Comparison of ENCODE assay signal across 20 cellular contexts in the genomic region with DNA sequence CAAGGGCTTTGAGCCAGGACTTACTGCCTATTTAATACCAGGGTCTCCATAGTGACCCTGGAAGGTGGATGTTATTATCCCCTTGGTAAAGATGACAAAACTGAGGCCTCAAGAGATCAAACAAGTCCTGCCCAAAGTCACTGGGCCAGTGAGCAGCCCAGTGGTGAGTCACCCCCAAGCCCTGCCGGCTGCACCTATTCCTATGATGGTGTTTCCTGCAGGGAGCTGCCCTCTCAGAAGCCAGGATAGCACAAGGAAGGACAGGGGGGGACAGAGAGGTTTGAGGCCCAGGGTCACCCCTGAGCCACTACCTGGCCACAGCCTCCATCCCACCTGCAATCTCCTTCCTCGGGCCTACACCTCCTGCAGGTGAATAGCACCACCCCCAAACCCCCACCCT.
DNase-seq lines count a peak whose midpoint lies in the region; ATAC-seq and TF ChIP-seq lines count a peak whose summit lies in the region.
"Had no signal": no experiment of that assay in that cellular context is flagged by ENCODE, and none has a peak within 500 bp of the region (broad histone marks: within the 10 kb centered on the region; RNA-seq: fewer than 3 reads in every experiment).

No MANE protein-coding gene starts in this region.

- peaks cover 6% of the 10 kb centered on the region for H3K9me3 Mint-ChIP-seq in activated naive CD4-positive, alpha-beta T cell treated with anti-CD3 and anti-CD28 coated beads, Interleukin-2, amount 10 ng/mL, durations not matched to agents 7 days and 5 days

- H3K27ac Mint-ChIP-seq in activated naive CD4-positive, alpha-beta T cell treated with anti-CD3 and anti-CD28 coated beads, Interleukin-2, amount 10 ng/mL, durations not matched to agents 7 days and 5 days, result no peak overlapping the region
- H3K27ac Mint-ChIP-seq: B cell; CD8-positive, alpha-beta T cell had no signal

- H3K36me3 Mint-ChIP-seq in activated naive CD4-positive, alpha-beta T cell treated with anti-CD3 and anti-CD28 coated beads, Interleukin-2, amount 10 ng/mL, durations not matched to agents 7 days and 5 days, result peaks cover 5% of the 10 kb centered on the region
- H3K36me3 Mint-ChIP-seq: CD8-positive, alpha-beta T cell had no signal

- ATAC-seq in esophagus mucosa, result peak; percentile 82
- no peak for ATAC-seq in HG03025 (IDR thresholded peaks at IDR 0.05; ENCODE audit: low FRiP score, unreplicated experiment)
- ATAC-seq: CD8-positive, alpha-beta T cell had no signal

- H3K4me1 Mint-ChIP-seq in activated naive CD4-positive, alpha-beta T cell treated with anti-CD3 and anti-CD28 coated beads, Interleukin-2, amount 10 ng/mL, durations not matched to agents 7 days and 5 days, result peaks cover 20% of the 10 kb centered on the region

- no peak overlapping the region for H3K27ac ChIP-seq in RWPE1
- H3K27ac ChIP-seq: 22Rv1, C4-2B, SK-N-MC had no signal

- H3K4me3 Mint-ChIP-seq in activated naive CD4-positive, alpha-beta T cell treated with anti-CD3 and anti-CD28 coated beads, Interleukin-2, amount 10 ng/mL, durations not matched to agents 7 days and 5 days, result no peak overlapping the region
- H3K4me3 Mint-ChIP-seq: CD8-positive, alpha-beta T cell had no signal

- no peak for TF ChIP-seq CTCF in RWPE1 (conservative IDR thresholded peaks at IDR 0.05; ENCODE audit: low read depth)

- H3K27me3 Mint-ChIP-seq in activated naive CD4-positive, alpha-beta T cell treated with anti-CD3 and anti-CD28 coated beads, Interleukin-2, amount 10 ng/mL, durations not matched to agents 7 days and 5 days, result peaks cover 63% of the 10 kb centered on the region
- H3K27me3 Mint-ChIP-seq: B cell had no signal

- no peak for TF ChIP-seq POLR2A in erythroblast (IDR thresholded peaks at IDR 0.05; ENCODE audit: low read length)

- DNase-seq in DMS53 (lab: John Stamatoyannopoulos, UW) (peak; percentile 36), DMS53 treated with DMSO at 0.1 percent for 48 hours (lab: John Stamatoyannopoulos, UW; ENCODE audit: unreplicated experiment) (no peak), RWPE1 (ENCODE audit: low spot score) (peak; percentile 9), erythroblast (lab: John Stamatoyannopoulos, UW) (no peak)
- no peak for DNase-seq in activated naive CD4-positive, alpha-beta T cell treated with anti-CD3 and anti-CD28 coated beads, Interleukin-2, amount 10 ng/mL, durations not matched to agents 7 days and 5 days
- DNase-seq: Caco-2; CD8-positive, alpha-beta T cell; H7; KBM-7; MM.1S; NCI-H446 treated with DMSO at 0.1 percent for 48 hours; NCI-H526; RPMI8226; SIG-M5 had no signal

- CTCF ChIA-PET in RWPE1 (lab: Yijun Ruan, JAX), result interaction anchor here (0.7 kb wide), 1 partner anchor 77 kb away, joined by 4 read pairs; no protein-coding TSS in a partner anchor
- CTCF ChIA-PET in activated naive CD4-positive, alpha-beta T cell treated with anti-CD3 and anti-CD28 coated beads, Interleukin-2, amount 10 ng/mL, durations not matched to agents 7 days and 5 days (lab: Charles Lee), result interaction anchor here (1.8 kb wide), 1 partner anchor 9 kb away, joined by 4 read pairs; no protein-coding TSS in a partner anchor

- POLR2A ChIA-PET in RWPE1 (lab: Yijun Ruan, JAX; ENCODE audit: low non-redundant PET), result no interaction called here

Comparison
In these comparisons a context has a peak if more than half of its experiments do, and no peak if none do; other contexts are left out.
1. DNase-seq: peak in DMS53 (single experiment) and RWPE1 (single experiment); none in DMS53 treated with DMSO at 0.1 percent for 48 hours (single experiment), erythroblast (0 of 2) and activated naive CD4-positive, alpha-beta T cell treated with anti-CD3 and anti-CD28 coated beads, Interleukin-2, amount 10 ng/mL, durations not matched to agents 7 days and 5 days (single experiment).